ENCODE assay signal across 25 cellular contexts in the genomic region with DNA sequence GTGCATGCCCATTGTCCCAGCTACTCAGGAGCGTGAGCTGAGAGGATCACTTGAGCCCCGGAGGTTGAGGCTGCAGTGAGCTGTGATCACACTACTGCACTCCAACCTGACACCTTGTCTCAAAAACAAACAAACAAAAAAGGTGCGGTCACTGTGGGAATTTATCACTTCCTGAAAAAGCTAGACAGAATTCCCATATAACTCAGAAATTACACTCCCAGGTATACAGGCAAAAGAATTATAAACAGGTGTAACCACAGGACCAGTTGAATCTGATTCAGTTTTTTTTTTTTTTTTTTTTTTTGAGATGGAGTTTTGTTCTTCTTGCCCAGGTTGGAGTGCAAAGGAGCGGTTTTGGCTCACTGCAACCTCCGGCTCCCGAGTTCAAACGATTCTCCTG.
"Had no signal": no experiment of that assay in that cellular context is flagged by ENCODE, and none has a peak within 500 bp of the region (broad histone marks: within the 10 kb centered on the region; RNA-seq: fewer than 3 reads in every experiment).

No MANE protein-coding gene starts in this region.

- H3K4me3 ChIP-seq: breast epithelium, colonic mucosa had no signal

- H3K36me3 ChIP-seq: breast epithelium, colonic mucosa had no signal

- H3K27ac ChIP-seq: breast epithelium, colonic mucosa had no signal

- DNase-seq: activated B cell treated with CpG ODN at 0.5 μM for 24 hours; activated CD4-positive, alpha-beta memory T cell treated with anti-CD3 and anti-CD28 coated beads for 36 hours; activated CD4-positive, alpha-beta T cell treated with anti-CD3 and anti-CD28 coated beads for 1 hour; activated CD4-positive, alpha-beta T cell treated with anti-CD3 and anti-CD28 coated beads, Interleukin-2, amount 10 ng/mL, durations not matched to agents 24 days and 14 days; activated CD8-positive, alpha-beta memory T cell treated with anti-CD3 and anti-CD28 coated beads for 24 hours; activated naive CD4-positive, alpha-beta T cell treated with Interleukin-2 at 50 U/mL for 16 hours; activated naive CD8-positive, alpha-beta T cell treated with anti-CD3 and anti-CD28 coated beads for 36 hours; activated T-cell treated with anti-CD3 and anti-CD28 coated beads, Interleukin-2, amount 50 U/mL, for 4 hours; anterior cingulate cortex; caudate nucleus; colonic mucosa; KG1; NCI-H1048; NCI-H146; NCI-H187 treated with DMSO at 0.1 percent for 48 hours; NCI-H2171 treated with DMSO at 0.1 percent for 48 hours; NCI-H345; NCI-H510A; NCI-H526 treated with DMSO at 0.1 percent for 48 hours; NCI-H82; SIG-M5; T-cell; T-helper 2 cell; T1000 had no signal

- H3K9me3 ChIP-seq: breast epithelium, colonic mucosa had no signal

- H3K4me1 ChIP-seq: breast epithelium, colonic mucosa had no signal
